Comparison of ENCODE assay signal across 1 cellular context in the genomic region with DNA sequence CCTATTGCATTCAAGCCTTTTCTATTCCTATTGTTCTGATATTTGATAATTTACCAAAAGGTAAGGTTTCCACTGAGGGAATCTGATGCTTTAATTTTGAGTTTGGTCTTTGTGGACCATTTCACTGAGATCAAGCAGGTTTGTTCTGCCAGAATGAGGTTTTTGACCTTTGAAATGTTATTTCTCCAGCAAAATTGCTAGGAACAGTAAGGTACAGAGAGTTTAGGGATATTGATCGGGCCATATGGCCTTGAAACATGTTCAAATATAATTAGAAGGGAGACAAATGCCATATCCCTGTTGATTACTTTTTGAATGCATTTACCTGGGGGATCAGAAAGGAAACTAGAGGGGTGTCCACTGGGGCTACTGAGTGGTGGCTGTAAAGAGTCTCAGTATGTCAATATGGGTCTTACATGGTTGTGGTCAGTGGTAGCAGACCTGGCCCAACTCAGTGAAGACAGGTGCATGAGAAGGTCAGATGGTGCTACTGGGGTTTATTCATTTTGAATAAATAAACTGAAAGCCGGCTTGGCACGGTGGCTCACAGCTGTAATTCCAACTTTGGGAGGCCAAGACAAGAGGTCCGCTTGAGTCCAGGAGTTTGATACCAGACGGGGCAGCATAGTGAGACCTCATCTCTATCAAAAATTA.
TF ChIP-seq lines count a peak whose summit lies in the region.

No MANE protein-coding gene starts in this region.

TF ChIP-seq in SK-N-SH, 30 proteins besides CTCF, POLR2A, EP300 and RAD21 (continued from another document):
- TF ChIP-seq, protein P1, sequence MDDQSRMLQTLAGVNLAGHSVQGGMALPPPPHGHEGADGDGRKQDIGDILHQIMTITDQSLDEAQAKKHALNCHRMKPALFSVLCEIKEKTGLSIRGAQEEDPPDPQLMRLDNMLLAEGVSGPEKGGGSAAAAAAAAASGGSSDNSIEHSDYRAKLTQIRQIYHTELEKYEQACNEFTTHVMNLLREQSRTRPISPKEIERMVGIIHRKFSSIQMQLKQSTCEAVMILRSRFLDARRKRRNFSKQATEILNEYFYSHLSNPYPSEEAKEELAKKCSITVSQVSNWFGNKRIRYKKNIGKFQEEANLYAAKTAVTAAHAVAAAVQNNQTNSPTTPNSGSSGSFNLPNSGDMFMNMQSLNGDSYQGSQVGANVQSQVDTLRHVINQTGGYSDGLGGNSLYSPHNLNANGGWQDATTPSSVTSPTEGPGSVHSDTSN (IDR thresholded peaks at IDR 0.05): no peak
- no peak for TF ChIP-seq NFIC (IDR thresholded peaks at IDR 0.05; ENCODE audit: borderline replicate concordance)
